ENCODE assay signal across 22 cellular contexts in genomic region chr19:5603626-5604025, GRCh38.
"Had no signal": no experiment of that assay in that cellular context is flagged by ENCODE, and none has a peak within 500 bp of the region (broad histone marks: within the 10 kb centered on the region; RNA-seq: fewer than 3 reads in every experiment).

No MANE protein-coding gene starts in this region.

- H3K4me3 ChIP-seq: heart left ventricle, neural progenitor cell, right atrium auricular region, testis, tibial nerve, upper lobe of right lung, vagina had no signal

- H3K4me3 Mint-ChIP-seq: natural killer cell; neural progenitor cell; stimulated activated memory B cell treated with anti-CD40 and anti-IgM and Interleukin-4, amounts not matched to agents 10 μg/mL and 1 μg/mL and 100 μg/mL, for 72 hours; stimulated activated naive CD8-positive, alpha-beta T cell treated with anti-CD3 and anti-CD28 coated beads, Interleukin-15, amount 100 ng/mL, for 72 hours had no signal

- H3K27ac Mint-ChIP-seq: neural progenitor cell; stimulated activated memory B cell treated with anti-CD40 and anti-IgM and Interleukin-4, amounts not matched to agents 10 μg/mL and 1 μg/mL and 100 μg/mL, for 72 hours; stimulated activated naive CD8-positive, alpha-beta T cell treated with anti-CD3 and anti-CD28 coated beads, Interleukin-15, amount 100 ng/mL, for 72 hours had no signal

- H3K9me3 ChIP-seq: heart left ventricle, right atrium auricular region, testis, tibial nerve, upper lobe of right lung, vagina had no signal

- H3K9me3 Mint-ChIP-seq: natural killer cell; neural progenitor cell; stimulated activated memory B cell treated with anti-CD40 and anti-IgM and Interleukin-4, amounts not matched to agents 10 μg/mL and 1 μg/mL and 100 μg/mL, for 72 hours; stimulated activated naive CD8-positive, alpha-beta T cell treated with anti-CD3 and anti-CD28 coated beads, Interleukin-15, amount 100 ng/mL, for 72 hours had no signal

- H3K27ac ChIP-seq: heart left ventricle, neural progenitor cell, parathyroid adenoma, right atrium auricular region, testis, tibial nerve, upper lobe of right lung, vagina had no signal

- DNase-seq: effector memory CD4-positive, alpha-beta T cell; heart left ventricle; hippocampal formation; kidney glomerular epithelial cell; mammary epithelial cell; natural killer cell; nucleus accumbens; stimulated activated CD4-positive, alpha-beta T cell treated with anti-CD3 and anti-CD28 coated beads, Interleukin-4, amount 100 ng/mL, for 1 hour; stimulated activated CD8-positive, alpha-beta memory T cell treated with anti-CD3 and anti-CD28 coated beads, Interleukin-4, amount 100 ng/mL, for 48 hours; stimulated activated naive CD8-positive, alpha-beta T cell treated with anti-CD3 and anti-CD28 coated beads, Interleukin-15, amount 100 ng/mL, for 72 hours; testis; upper lobe of right lung had no signal

- H3K4me1 ChIP-seq: neural progenitor cell, parathyroid adenoma, testis, tibial nerve, upper lobe of right lung, vagina had no signal

- H3K4me1 Mint-ChIP-seq: neural progenitor cell; stimulated activated memory B cell treated with anti-CD40 and anti-IgM and Interleukin-4, amounts not matched to agents 10 μg/mL and 1 μg/mL and 100 μg/mL, for 72 hours had no signal

- H3K36me3 ChIP-seq: neural progenitor cell had no signal

- ATAC-seq: esophagus mucosa; heart left ventricle; natural killer cell; stimulated activated memory B cell treated with anti-CD40 and anti-IgM and Interleukin-4, amounts not matched to agents 10 μg/mL and 1 μg/mL and 100 μg/mL, for 72 hours; stimulated activated naive CD8-positive, alpha-beta T cell treated with anti-CD3 and anti-CD28 coated beads, Interleukin-15, amount 100 ng/mL, for 72 hours; upper lobe of right lung had no signal

- FAIRE-seq: endometrium, frontal cortex, islet of Langerhans had no signal

- H3K27me3 ChIP-seq: heart left ventricle, neural progenitor cell, right atrium auricular region, testis, tibial nerve, upper lobe of right lung, vagina had no signal

- H3K27me3 Mint-ChIP-seq: stimulated activated memory B cell treated with anti-CD40 and anti-IgM and Interleukin-4, amounts not matched to agents 10 μg/mL and 1 μg/mL and 100 μg/mL, for 72 hours; stimulated activated naive CD8-positive, alpha-beta T cell treated with anti-CD3 and anti-CD28 coated beads, Interleukin-15, amount 100 ng/mL, for 72 hours had no signal
